19 cellular contexts compared by ENCODE assay signal in the genomic region with DNA sequence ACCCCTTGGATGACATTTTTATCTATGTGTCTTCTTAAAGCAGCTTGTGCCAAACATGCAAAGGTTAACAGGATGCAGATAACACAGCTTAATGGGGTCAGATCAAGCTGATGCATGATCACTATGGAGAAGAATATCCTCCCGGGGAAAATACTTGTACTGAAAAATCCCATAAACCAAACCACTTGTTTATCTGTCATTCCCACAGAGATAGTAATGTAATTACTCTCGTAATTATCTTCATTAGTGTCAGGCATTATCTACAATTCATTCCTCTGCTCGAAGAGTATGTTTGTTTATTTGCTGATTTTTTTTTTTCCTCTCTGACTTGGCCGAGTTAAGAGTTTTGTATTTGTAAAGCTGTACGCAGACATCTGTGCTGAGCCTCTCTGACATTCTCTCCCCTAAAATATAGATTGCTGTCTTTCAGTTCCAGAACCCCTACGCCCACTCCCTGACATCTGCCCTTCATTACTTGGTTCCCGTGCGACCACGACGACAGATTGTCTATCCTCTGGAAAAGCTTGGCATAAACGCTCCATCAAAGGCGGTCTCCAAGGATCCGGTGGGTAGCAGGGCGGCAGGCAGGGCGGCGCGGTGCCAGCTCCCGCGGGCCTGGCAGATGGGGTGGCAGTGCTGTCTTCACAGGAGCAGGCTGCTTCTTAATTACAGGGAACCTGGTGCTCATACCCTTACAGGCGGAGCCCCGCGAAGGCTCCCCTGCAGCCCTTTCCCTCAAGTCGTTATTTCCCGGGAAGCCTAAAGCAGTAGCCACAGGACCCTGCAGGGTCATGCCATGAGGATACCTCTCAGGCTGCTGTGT.
DNase-seq lines count a peak whose midpoint lies in the region; ATAC-seq and TF ChIP-seq lines count a peak whose summit lies in the region.
"Had no signal": no experiment of that assay in that cellular context is flagged by ENCODE, and none has a peak within 500 bp of the region (broad histone marks: within the 10 kb centered on the region; RNA-seq: fewer than 3 reads in every experiment).

No MANE protein-coding gene starts in this region.

- peaks cover 22% of the 10 kb centered on the region for H3K4me1 ChIP-seq in HEK293 (ENCODE audit: control insufficient read depth, insufficient read depth, low read length)
- peaks cover 18% of the 10 kb centered on the region for H3K4me1 ChIP-seq in neural progenitor cell
- no peaks in the 10 kb centered on the region for H3K4me1 ChIP-seq in lower lobe of right lung
- H3K4me1 ChIP-seq: parathyroid adenoma had no signal

- DNase-seq in NCI-H2171 treated with DMSO at 0.1 percent for 48 hours (lab: John Stamatoyannopoulos, UW) (peak; percentile 100), neural progenitor cell (ENCODE audit: low spot score) (peak; percentile 38), lower lobe of right lung (no peak), Ammon's horn (ENCODE audit: low spot score) (no peak)
- DNase-seq in activated T-cell treated with anti-CD3 and anti-CD28 coated beads, Interleukin-2, amount 50 U/mL, for 48 hours: no peak
- DNase-seq: activated CD4-positive, CD25-positive, alpha-beta regulatory T cell; activated naive CD4-positive, alpha-beta T cell treated with anti-CD3 and anti-CD28 coated beads for 36 hours; brain microvascular endothelial cell; effector memory CD8-positive, alpha-beta T cell; NCI-H774 had no signal

- peak overlapping the region; percentile 40 for H3K4me2 ChIP-seq in neural progenitor cell

- no peaks in the 10 kb centered on the region for H3K27me3 ChIP-seq in neural progenitor cell
- H3K27me3 ChIP-seq in lower lobe of right lung (ENCODE audit: low read depth): peaks cover 14% of the 10 kb centered on the region
- H3K27me3 ChIP-seq: tibial nerve had no signal

- no peaks in the 10 kb centered on the region for H3K36me3 Mint-ChIP-seq in neural progenitor cell
- H3K36me3 Mint-ChIP-seq: stimulated activated effector memory CD8-positive, alpha-beta T cell treated with anti-CD3 and anti-CD28 coated beads, Interleukin-12 subunit alpha, Interleukin-12 subunit beta, amount 100 ng/mL, for 72 hours had no signal

- H3K9me3 ChIP-seq in HEK293 (ENCODE audit: control insufficient read depth, insufficient read depth, low read depth, low read length) (no peaks in the 10 kb centered on the region), neural progenitor cell (ENCODE audit: low read depth) (no peaks in the 10 kb centered on the region), lower lobe of right lung (no peaks in the 10 kb centered on the region)
- H3K9me3 ChIP-seq: tibial nerve had no signal

- no peaks in the 10 kb centered on the region for H4K20me1 ChIP-seq in neural progenitor cell (ENCODE audit: low read depth)

- peak overlapping the region; percentile 86 for H3K27ac Mint-ChIP-seq in neural progenitor cell
- H3K27ac Mint-ChIP-seq: activated naive CD4-positive, alpha-beta T cell treated with anti-CD3 and anti-CD28 coated beads for 36 hours; effector memory CD8-positive, alpha-beta T cell; stimulated activated effector memory CD8-positive, alpha-beta T cell treated with anti-CD3 and anti-CD28 coated beads, Interleukin-12 subunit alpha, Interleukin-12 subunit beta, amount 100 ng/mL, for 72 hours; T-helper 1 cell treated with Interleukin-12 subunit alpha and Interleukin-12 subunit beta and Interleukin-4 antibody, amounts not matched to agents 30 μg/mL and 1 μg/mL, for 36 hours had no signal

- H2AFZ ChIP-seq in neural progenitor cell (replicated peaks): peak overlapping the region; percentile 78
- H2AFZ ChIP-seq: parathyroid adenoma had no signal

- no peak overlapping the region for H3K9ac ChIP-seq in neural progenitor cell
- H3K9ac ChIP-seq: parathyroid adenoma had no signal

- H3K36me3 ChIP-seq in HEK293 (ENCODE audit: control insufficient read depth in 2 of 2, insufficient read depth in 1 of 2, low read length in 2 of 2) (no peaks in the 10 kb centered on the region), neural progenitor cell (no peaks in the 10 kb centered on the region), lower lobe of right lung (no peaks in the 10 kb centered on the region)
- H3K36me3 ChIP-seq: brain microvascular endothelial cell, tibial nerve had no signal

- ATAC-seq in GM21381 (IDR thresholded peaks at IDR 0.05; ENCODE audit: unreplicated experiment) (no peak), lower lobe of right lung (no peak)
- ATAC-seq: effector memory CD8-positive, alpha-beta T cell; stimulated activated effector memory CD8-positive, alpha-beta T cell treated with anti-CD3 and anti-CD28 coated beads, Interleukin-12 subunit alpha, Interleukin-12 subunit beta, amount 100 ng/mL, for 72 hours had no signal

- H3K27ac ChIP-seq in HEK293 (ENCODE audit: extremely low read depth, low read depth, low read length): no peak overlapping the region; the same call in 1 of the 2 replicates
- peak overlapping the region; percentile 73 for H3K27ac ChIP-seq in VCaP
- H3K27ac ChIP-seq in neural progenitor cell: no peak overlapping the region
- H3K27ac ChIP-seq in lower lobe of right lung: no peak overlapping the region
- H3K27ac ChIP-seq: brain microvascular endothelial cell, parathyroid adenoma, RWPE1, skin epidermis, tibial nerve had no signal

- POLR2A ChIA-PET in HEK293 (lab: Yijun Ruan, JAX): no interaction called here

- H3F3A ChIP-seq in neural progenitor cell (ENCODE audit: low read depth): peaks cover 4% of the 10 kb centered on the region

- no peak overlapping the region for H3K4me3 Mint-ChIP-seq in neural progenitor cell
- H3K4me3 Mint-ChIP-seq: activated naive CD4-positive, alpha-beta T cell treated with anti-CD3 and anti-CD28 coated beads for 36 hours; effector memory CD8-positive, alpha-beta T cell; stimulated activated effector memory CD8-positive, alpha-beta T cell treated with anti-CD3 and anti-CD28 coated beads, Interleukin-12 subunit alpha, Interleukin-12 subunit beta, amount 100 ng/mL, for 72 hours; T-helper 1 cell treated with Interleukin-12 subunit alpha and Interleukin-12 subunit beta and Interleukin-4 antibody, amounts not matched to agents 30 μg/mL and 1 μg/mL, for 36 hours had no signal

- H3K4me3 ChIP-seq in HEK293 (ENCODE audit: low read depth, low read length) (no peak overlapping the region), neural progenitor cell (no peak overlapping the region), lower lobe of right lung (no peak overlapping the region)
- H3K4me3 ChIP-seq: skin epidermis, tibial nerve had no signal

- H3K4me1 Mint-ChIP-seq in neural progenitor cell: peaks cover 51% of the 10 kb centered on the region
- H3K4me1 Mint-ChIP-seq: stimulated activated effector memory CD8-positive, alpha-beta T cell treated with anti-CD3 and anti-CD28 coated beads, Interleukin-12 subunit alpha, Interleukin-12 subunit beta, amount 100 ng/mL, for 72 hours had no signal

- intact Hi-C loops in lower lobe of right lung (cut with DNase I): no loop called here

- peaks cover 2% of the 10 kb centered on the region for H3K27me3 Mint-ChIP-seq in neural progenitor cell (ENCODE audit: insufficient read depth, low read depth)

- CTCF ChIA-PET in HEK293 (lab: Yijun Ruan, JAX): no interaction called here

- TF ChIP-seq CTCF in HEK293 (tag by site-specific recombination; IDR thresholded peaks at IDR 0.05) (no peak), VCaP (conservative IDR thresholded peaks at IDR 0.05) (no peak), neural progenitor cell (IDR thresholded peaks at IDR 0.05) (no peak), lower lobe of right lung (IDR thresholded peaks at IDR 0.05) (no peak)

- H3K9me3 Mint-ChIP-seq in neural progenitor cell: no peaks in the 10 kb centered on the region
- H3K9me3 Mint-ChIP-seq: activated naive CD4-positive, alpha-beta T cell treated with anti-CD3 and anti-CD28 coated beads for 36 hours; effector memory CD8-positive, alpha-beta T cell; stimulated activated effector memory CD8-positive, alpha-beta T cell treated with anti-CD3 and anti-CD28 coated beads, Interleukin-12 subunit alpha, Interleukin-12 subunit beta, amount 100 ng/mL, for 72 hours; T-helper 1 cell treated with Interleukin-12 subunit alpha and Interleukin-12 subunit beta and Interleukin-4 antibody, amounts not matched to agents 30 μg/mL and 1 μg/mL, for 36 hours had no signal

- no peaks in the 10 kb centered on the region for H3K79me2 ChIP-seq in neural progenitor cell (ENCODE audit: low read depth)
- H3K79me2 ChIP-seq: parathyroid adenoma had no signal

TF ChIP-seq in HEK293, 187 proteins besides CTCF, POLR2A, EP300 and RAD21 (continues in another document):
- TF ChIP-seq, protein P1, sequence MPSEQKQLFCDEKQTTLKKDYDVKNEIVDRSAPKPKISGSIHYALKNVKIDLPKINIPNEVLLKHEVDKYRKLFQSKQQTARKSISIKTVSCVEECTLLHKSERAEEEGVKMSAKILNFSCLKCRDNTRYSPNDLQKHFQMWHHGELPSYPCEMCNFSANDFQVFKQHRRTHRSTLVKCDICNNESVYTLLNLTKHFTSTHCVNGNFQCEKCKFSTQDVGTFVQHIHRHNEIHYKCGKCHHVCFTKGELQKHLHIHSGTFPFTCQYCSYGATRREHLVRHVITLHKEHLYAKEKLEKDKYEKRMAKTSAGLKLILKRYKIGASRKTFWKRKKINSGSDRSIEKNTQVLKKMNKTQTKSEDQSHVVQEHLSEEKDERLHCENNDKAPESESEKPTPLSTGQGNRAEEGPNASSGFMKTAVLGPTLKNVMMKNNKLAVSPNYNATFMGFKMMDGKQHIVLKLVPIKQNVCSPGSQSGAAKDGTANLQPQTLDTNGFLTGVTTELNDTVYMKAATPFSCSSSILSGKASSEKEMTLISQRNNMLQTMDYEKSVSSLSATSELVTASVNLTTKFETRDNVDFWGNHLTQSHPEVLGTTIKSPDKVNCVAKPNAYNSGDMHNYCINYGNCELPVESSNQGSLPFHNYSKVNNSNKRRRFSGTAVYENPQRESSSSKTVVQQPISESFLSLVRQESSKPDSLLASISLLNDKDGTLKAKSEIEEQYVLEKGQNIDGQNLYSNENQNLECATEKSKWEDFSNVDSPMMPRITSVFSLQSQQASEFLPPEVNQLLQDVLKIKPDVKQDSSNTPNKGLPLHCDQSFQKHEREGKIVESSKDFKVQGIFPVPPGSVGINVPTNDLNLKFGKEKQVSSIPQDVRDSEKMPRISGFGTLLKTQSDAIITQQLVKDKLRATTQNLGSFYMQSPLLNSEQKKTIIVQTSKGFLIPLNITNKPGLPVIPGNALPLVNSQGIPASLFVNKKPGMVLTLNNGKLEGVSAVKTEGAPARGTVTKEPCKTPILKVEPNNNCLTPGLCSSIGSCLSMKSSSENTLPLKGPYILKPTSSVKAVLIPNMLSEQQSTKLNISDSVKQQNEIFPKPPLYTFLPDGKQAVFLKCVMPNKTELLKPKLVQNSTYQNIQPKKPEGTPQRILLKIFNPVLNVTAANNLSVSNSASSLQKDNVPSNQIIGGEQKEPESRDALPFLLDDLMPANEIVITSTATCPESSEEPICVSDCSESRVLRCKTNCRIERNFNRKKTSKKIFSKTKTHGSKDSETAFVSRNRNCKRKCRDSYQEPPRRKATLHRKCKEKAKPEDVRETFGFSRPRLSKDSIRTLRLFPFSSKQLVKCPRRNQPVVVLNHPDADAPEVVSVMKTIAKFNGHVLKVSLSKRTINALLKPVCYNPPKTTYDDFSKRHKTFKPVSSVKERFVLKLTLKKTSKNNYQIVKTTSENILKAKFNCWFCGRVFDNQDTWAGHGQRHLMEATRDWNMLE (tag by site-specific recombination; conservative IDR thresholded peaks at IDR 0.05; ENCODE audit: low read depth): no peak
- TF ChIP-seq ZNF138 (tag by site-specific recombination; IDR thresholded peaks at IDR 0.05; ENCODE audit: borderline replicate concordance): no peak

Comparison
In these comparisons a context has a peak if more than half of its experiments do, and no peak if none do; other contexts are left out.
1. DNase-seq: peak in NCI-H2171 treated with DMSO at 0.1 percent for 48 hours (single experiment) and neural progenitor cell (single experiment); none in lower lobe of right lung (single experiment), Ammon's horn (single experiment) and activated T-cell treated with anti-CD3 and anti-CD28 coated beads, Interleukin-2, amount 50 U/mL, for 48 hours (0 of 2).